ENCODE assay signal across 8 cellular contexts in the genomic region with DNA sequence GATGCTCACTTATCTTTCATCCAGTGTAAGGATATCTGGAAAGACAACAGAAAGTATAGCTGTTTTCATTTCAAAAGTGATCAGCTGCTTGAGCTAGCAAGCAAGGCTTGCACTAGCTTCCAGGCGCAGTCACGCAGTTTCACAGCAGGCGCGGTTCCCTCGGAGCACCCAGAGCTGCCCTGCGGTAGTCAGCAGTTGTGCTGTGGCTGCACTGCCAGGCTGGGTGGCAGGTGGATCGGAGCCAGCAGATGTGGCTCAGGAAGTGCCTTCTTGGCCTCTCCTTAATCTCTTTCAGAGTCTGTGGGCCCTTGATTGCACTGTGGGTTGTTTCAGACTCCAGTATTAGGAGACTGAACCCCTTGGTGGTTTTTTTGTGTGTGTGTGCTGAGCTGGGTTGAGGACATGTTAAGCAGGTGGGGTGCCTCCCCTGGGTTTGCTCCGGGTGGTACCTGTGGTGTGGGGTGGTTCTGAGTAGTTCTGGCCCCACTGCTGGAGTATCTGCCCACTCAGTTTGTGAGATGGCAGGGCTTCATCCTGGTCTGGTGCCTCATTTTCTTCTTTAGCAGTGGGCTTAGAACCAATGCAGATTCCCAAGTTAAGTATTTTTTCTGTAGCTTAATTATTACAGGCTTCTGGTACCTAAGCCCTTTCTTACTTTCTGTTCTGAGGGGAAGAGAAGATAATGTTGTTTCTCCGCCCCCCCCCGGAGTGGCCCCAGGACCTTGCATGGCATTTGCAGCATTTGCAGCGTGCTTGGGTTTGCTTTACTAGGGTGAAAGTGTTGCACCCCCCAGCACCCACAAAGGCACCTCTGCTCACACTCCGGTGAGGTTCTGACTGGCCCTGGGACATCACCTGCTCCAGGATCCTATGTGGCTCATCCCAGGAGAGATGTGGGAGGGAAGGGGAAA. TPM values are rescaled to one million over a fixed set of nuclear protein-coding genes. Genes with fewer than 3 reads are reported as not detected.
A peak's percentile ranks its signal among the peaks of the same experiment; 100 is the strongest.
DNase-seq lines count a peak whose midpoint lies in the region; ATAC-seq and TF ChIP-seq lines count a peak whose summit lies in the region.

No MANE protein-coding gene starts in this region.

- peaks cover 0 to 13% (median 0%) of the 10 kb centered on the region in 3 experiments for H3K36me3 ChIP-seq in naive thymus-derived CD4-positive, alpha-beta T cell (ENCODE audit: control insufficient read depth in 2 of 3, insufficient read depth in 3 of 3, low read length in 3 of 3)
- H3K36me3 ChIP-seq in Caco-2 (ENCODE audit: control insufficient read depth, insufficient read depth, low read length) = no peaks in the 10 kb centered on the region; the same call in 1 of the 2 replicates

- H3K4me1 ChIP-seq in naive thymus-derived CD4-positive, alpha-beta T cell (ENCODE audit: control insufficient read depth in 2 of 2, insufficient read depth in 2 of 2, low read length in 2 of 2) = peaks cover 22 to 59% of the 10 kb centered on the region in 2 donors
- peaks cover 29% of the 10 kb centered on the region for H3K4me1 ChIP-seq in Caco-2

- no peaks in the 10 kb centered on the region for H3K9me3 Mint-ChIP-seq in activated CD4-positive, alpha-beta memory T cell treated with anti-CD3 and anti-CD28 coated beads for 36 hours
- peaks cover 0 to 2% (median 0%) of the 10 kb centered on the region in 11 donors for H3K9me3 Mint-ChIP-seq in naive thymus-derived CD4-positive, alpha-beta T cell
- no peaks in the 10 kb centered on the region for H3K9me3 Mint-ChIP-seq in Caco-2 (ENCODE audit: unreplicated experiment)

- peak overlapping the region; percentile 71 for H3K27ac Mint-ChIP-seq in activated CD4-positive, alpha-beta memory T cell treated with anti-CD3 and anti-CD28 coated beads for 36 hours
- peak overlapping the region; percentile 34 to 91 (median 85) for H3K27ac Mint-ChIP-seq in naive thymus-derived CD4-positive, alpha-beta T cell
- H3K27ac Mint-ChIP-seq in Caco-2 (ENCODE audit: unreplicated experiment) = no peak overlapping the region

- peaks cover 86% of the 10 kb centered on the region for H3K4me1 Mint-ChIP-seq in activated CD4-positive, alpha-beta memory T cell treated with anti-CD3 and anti-CD28 coated beads for 36 hours (ENCODE audit: low read depth)
- H3K4me1 Mint-ChIP-seq in naive thymus-derived CD4-positive, alpha-beta T cell = peaks cover 70 to 98% (median 91%) of the 10 kb centered on the region in 7 donors
- H3K4me1 Mint-ChIP-seq in Caco-2 (ENCODE audit: low read depth, unreplicated experiment) = peaks cover 32% of the 10 kb centered on the region

- H3K27me3 Mint-ChIP-seq in activated CD4-positive, alpha-beta memory T cell treated with anti-CD3 and anti-CD28 coated beads for 36 hours = no peaks in the 10 kb centered on the region
- H3K27me3 Mint-ChIP-seq in naive thymus-derived CD4-positive, alpha-beta T cell = no peaks in the 10 kb centered on the region
- H3K27me3 Mint-ChIP-seq in Caco-2 (ENCODE audit: insufficient read depth, unreplicated experiment) = no peaks in the 10 kb centered on the region

- intact Hi-C loops in activated CD4-positive, alpha-beta memory T cell treated with anti-CD3 and anti-CD28 coated beads for 36 hours (cut with micrococcal nuclease) = loop anchor here (2.0 to 10.0 kb wide), 2 partner anchors 15 to 235 kb away; no protein-coding TSS in a partner anchor
- intact Hi-C loops in naive thymus-derived CD4-positive, alpha-beta T cell (cut with micrococcal nuclease) = loop anchor here (1.0 to 2.0 kb wide), 4 partner anchors 13 to 96 kb away; a partner anchor contains a TSS
- intact Hi-C loops in Caco-2 (cut with micrococcal nuclease; ENCODE audit: unreplicated experiment) = loop anchor here (5.0 kb wide), 1 partner anchor 97 kb away; a partner anchor contains a TSS

- H3K27ac ChIP-seq in naive thymus-derived CD4-positive, alpha-beta T cell (ENCODE audit: low read depth, low read length) = no peak overlapping the region

- peak; percentile 76 for ATAC-seq in naive thymus-derived CD4-positive, alpha-beta T cell
- ATAC-seq in GM18519 (IDR thresholded peaks at IDR 0.05; ENCODE audit: low FRiP score, unreplicated experiment) (no peak), GM21723 (IDR thresholded peaks at IDR 0.05; ENCODE audit: unreplicated experiment) (no peak), HG03025 (IDR thresholded peaks at IDR 0.05; ENCODE audit: low FRiP score, unreplicated experiment) (no peak)

- no peaks in the 10 kb centered on the region for H3K27me3 ChIP-seq in naive thymus-derived CD4-positive, alpha-beta T cell (ENCODE audit: control insufficient read depth in 2 of 2, insufficient read depth in 2 of 2, low read length in 2 of 2)
- H3K27me3 ChIP-seq in Caco-2 (replicated peaks; ENCODE audit: control insufficient read depth, insufficient read depth, low read length) = no peaks in the 10 kb centered on the region

- TF ChIP-seq CTCF in Caco-2 (IDR thresholded peaks at IDR 0.05; ENCODE audit: insufficient read depth in 1 of 2, low read depth in 1 of 2, low read length in 1 of 2, severe bottlenecking in 1 of 2, unreplicated experiment in 1 of 2) = no peak

- H3K4me3 Mint-ChIP-seq in activated CD4-positive, alpha-beta memory T cell treated with anti-CD3 and anti-CD28 coated beads for 36 hours = peak overlapping the region; percentile 16
- peak overlapping the region; percentile 27 to 83 (median 72) for H3K4me3 Mint-ChIP-seq in naive thymus-derived CD4-positive, alpha-beta T cell
- no peak overlapping the region for H3K4me3 Mint-ChIP-seq in Caco-2 (ENCODE audit: unreplicated experiment)

- peaks cover 19% of the 10 kb centered on the region for H3K36me3 Mint-ChIP-seq in activated CD4-positive, alpha-beta memory T cell treated with anti-CD3 and anti-CD28 coated beads for 36 hours
- H3K36me3 Mint-ChIP-seq in naive thymus-derived CD4-positive, alpha-beta T cell = peaks cover 0 to 27% (median 0%) of the 10 kb centered on the region in 5 donors
- peaks cover 24% of the 10 kb centered on the region for H3K36me3 Mint-ChIP-seq in Caco-2 (ENCODE audit: insufficient read depth, unreplicated experiment)

- DNase-seq in GDM1 (lab: John Stamatoyannopoulos, UW) (peak; percentile 8), HUDEP-2 (lab: John Stamatoyannopoulos, UW; ENCODE audit: unreplicated experiment in 76 of 76) (peak in 75 of 76 experiments; percentile 8 to 89 (median 73)), Caco-2 (no peak)
- peak; percentile 74 for DNase-seq in activated CD4-positive, alpha-beta memory T cell treated with anti-CD3 and anti-CD28 coated beads for 36 hours
- peak in 8 of 9 donors; percentile 25 to 62 (median 46) for DNase-seq in naive thymus-derived CD4-positive, alpha-beta T cell

- no peaks in the 10 kb centered on the region for H3K9me3 ChIP-seq in naive thymus-derived CD4-positive, alpha-beta T cell (ENCODE audit: control insufficient read depth in 2 of 3, low read length in 3 of 3)
- H3K9me3 ChIP-seq in Caco-2 = no peaks in the 10 kb centered on the region

- BruUV-seq in Caco-2 (replicated peaks; lab: Mats Ljungman, UMichigan) = no TSS peak

- CTCF ChIA-PET in activated CD4-positive, alpha-beta memory T cell treated with anti-CD3 and anti-CD28 coated beads for 36 hours (lab: Charles Lee) = interaction anchor here (1.6 to 2.3 kb wide), 2 partner anchors 15 to 96 kb away, joined by 4 to 11 read pairs; a partner anchor contains a TSS
- CTCF ChIA-PET in naive thymus-derived CD4-positive, alpha-beta T cell (lab: Charles Lee) = interaction anchor here (1.2 to 1.5 kb wide), 4 partner anchors 12 to 90 kb away, joined by 3 to 5 read pairs (median 4); no protein-coding TSS in a partner anchor
- CTCF ChIA-PET in Caco-2 (lab: Charles Lee) = no interaction called here

- H3K4me3 ChIP-seq in naive thymus-derived CD4-positive, alpha-beta T cell (ENCODE audit: low read length) = peak overlapping the region; percentile 16
- H3K4me3 ChIP-seq in Caco-2 (ENCODE audit: low read depth, low read length) = no peak overlapping the region

- POLR2A ChIA-PET in activated CD4-positive, alpha-beta memory T cell treated with anti-CD3 and anti-CD28 coated beads for 36 hours (lab: Charles Lee) = interaction anchor here (1.1 to 2.0 kb wide), 3 partner anchors 17 to 1140 kb away, joined by 3 to 8 read pairs (median 5); a partner anchor contains a TSS
- POLR2A ChIA-PET in naive thymus-derived CD4-positive, alpha-beta T cell (lab: Charles Lee) = interaction anchor here (0.8 to 2.5 kb wide), 6 partner anchors 12 to 370 kb away, joined by 3 to 7 read pairs (median 4); a partner anchor contains a TSS
- POLR2A ChIA-PET in Caco-2 (lab: Charles Lee) = no interaction called here

RNA-seq across cellular contexts. Expression of a gene that starts 16.4 kb away (rescaled TPM):
- total RNA-seq in activated CD4-positive, alpha-beta memory T cell treated with anti-CD3 and anti-CD28 coated beads for 36 hours = 10 to 100 TPM; 26.6 to 29.2 TPM
- total RNA-seq in naive thymus-derived CD4-positive, alpha-beta T cell = 10 to 100 TPM; 34.9 to 61.4 (median 52.2) TPM
- polyA plus RNA-seq in naive thymus-derived CD4-positive, alpha-beta T cell = 1 to 10 TPM; 1.6 to 2.2 TPM
- 32.3 and 36.7 TPM in 2 replicates for total RNA-seq in Caco-2 (2022)

Comparison
In these comparisons a context has a peak if more than half of its experiments do, and no peak if none do; other contexts are left out.
1. DNase-seq: peak in GDM1 (single experiment), HUDEP-2 (75 of 76), activated CD4-positive, alpha-beta memory T cell treated with anti-CD3 and anti-CD28 coated beads for 36 hours (single experiment) and naive thymus-derived CD4-positive, alpha-beta T cell (8 of 9); none in Caco-2 (0 of 2).